Comparison of ENCODE assay signal across 27 cellular contexts in the genomic region with DNA sequence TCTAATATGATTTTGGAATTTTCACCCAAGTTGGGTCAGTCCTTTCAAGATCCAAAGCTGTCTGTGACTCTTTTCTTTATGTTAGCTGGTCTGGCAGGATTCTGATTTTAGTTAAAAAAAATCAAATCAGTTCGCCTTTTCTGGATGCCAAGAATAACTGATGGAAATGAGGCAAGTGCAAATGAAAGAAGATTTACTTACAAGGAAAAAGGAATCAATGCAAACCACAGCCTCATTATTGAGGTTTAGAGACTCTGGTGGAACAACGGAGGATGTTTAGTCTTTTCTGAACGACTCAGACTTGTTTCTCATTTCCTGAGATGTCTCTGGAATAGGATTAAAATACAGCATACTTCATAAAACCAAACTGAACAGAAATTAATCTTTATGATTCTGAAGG.
"Had no signal": no experiment of that assay in that cellular context is flagged by ENCODE, and none has a peak within 500 bp of the region (broad histone marks: within the 10 kb centered on the region; RNA-seq: fewer than 3 reads in every experiment).

No MANE protein-coding gene starts in this region.

- H3K36me3 Mint-ChIP-seq: memory B cell; stimulated activated memory B cell treated with anti-CD40 and anti-IgM and Interleukin-4, amounts not matched to agents 10 μg/mL and 1 μg/mL and 100 μg/mL, for 72 hours had no signal

- H3K4me3 Mint-ChIP-seq: activated B cell treated with CpG ODN at 0.5 μM for 24 hours; activated CD4-positive, alpha-beta T cell treated with anti-CD3 and anti-CD28 coated beads for 36 hours; activated naive CD8-positive, alpha-beta T cell treated with anti-CD3 and anti-CD28 coated beads, Interleukin-2, amount 10 ng/mL, durations not matched to agents 7 days and 5 days; effector memory CD8-positive, alpha-beta T cell; memory B cell; nephron; stimulated activated memory B cell treated with anti-CD40 and anti-IgM and Interleukin-4, amounts not matched to agents 10 μg/mL and 1 μg/mL and 100 μg/mL, for 72 hours; T-helper 17 cell had no signal

- H3K4me1 ChIP-seq: breast epithelium, colonic mucosa, pancreas, psoas muscle, right atrium auricular region, uterus had no signal

- H3K27me3 ChIP-seq: breast epithelium, colonic mucosa, dorsolateral prefrontal cortex, esophagus squamous epithelium, heart left ventricle, neutrophil, pancreas, right atrium auricular region, stomach, suprapubic skin, uterus had no signal

- H3K27ac Mint-ChIP-seq: activated B cell treated with CpG ODN at 0.5 μM for 24 hours; activated CD4-positive, alpha-beta T cell treated with anti-CD3 and anti-CD28 coated beads for 36 hours; activated naive CD8-positive, alpha-beta T cell treated with anti-CD3 and anti-CD28 coated beads, Interleukin-2, amount 10 ng/mL, durations not matched to agents 7 days and 5 days; effector memory CD8-positive, alpha-beta T cell; memory B cell; nephron; stimulated activated memory B cell treated with anti-CD40 and anti-IgM and Interleukin-4, amounts not matched to agents 10 μg/mL and 1 μg/mL and 100 μg/mL, for 72 hours; T-helper 17 cell had no signal

- H3K27ac ChIP-seq: breast epithelium, colonic mucosa, dorsolateral prefrontal cortex, esophagus squamous epithelium, heart left ventricle, neutrophil, pancreas, psoas muscle, right atrium auricular region, stomach, suprapubic skin, uterus had no signal

- H3K4me3 ChIP-seq: breast epithelium, colonic mucosa, dorsolateral prefrontal cortex, esophagus squamous epithelium, heart left ventricle, pancreas, psoas muscle, right atrium auricular region, stomach, suprapubic skin, uterus had no signal

- H3K9me3 Mint-ChIP-seq: activated B cell treated with CpG ODN at 0.5 μM for 24 hours; effector memory CD8-positive, alpha-beta T cell; nephron; stimulated activated memory B cell treated with anti-CD40 and anti-IgM and Interleukin-4, amounts not matched to agents 10 μg/mL and 1 μg/mL and 100 μg/mL, for 72 hours had no signal

- ATAC-seq: activated CD4-positive, alpha-beta T cell treated with anti-CD3 and anti-CD28 coated beads for 36 hours; effector memory CD8-positive, alpha-beta T cell; heart left ventricle; left colon; pancreas; psoas muscle; stimulated activated memory B cell treated with anti-CD40 and anti-IgM and Interleukin-4, amounts not matched to agents 10 μg/mL and 1 μg/mL and 100 μg/mL, for 72 hours; T-helper 17 cell had no signal

- H3K36me3 ChIP-seq: breast epithelium, colonic mucosa, esophagus squamous epithelium, heart left ventricle, neutrophil, pancreas, right atrium auricular region, stomach, suprapubic skin, uterus had no signal

- H3K27me3 Mint-ChIP-seq: activated naive CD8-positive, alpha-beta T cell treated with anti-CD3 and anti-CD28 coated beads, Interleukin-2, amount 10 ng/mL, durations not matched to agents 7 days and 5 days; T-helper 17 cell had no signal

- H3K4me1 Mint-ChIP-seq: activated B cell treated with CpG ODN at 0.5 μM for 24 hours; activated naive CD8-positive, alpha-beta T cell treated with anti-CD3 and anti-CD28 coated beads, Interleukin-2, amount 10 ng/mL, durations not matched to agents 7 days and 5 days; stimulated activated memory B cell treated with anti-CD40 and anti-IgM and Interleukin-4, amounts not matched to agents 10 μg/mL and 1 μg/mL and 100 μg/mL, for 72 hours had no signal

- DNase-seq: activated B cell treated with CpG ODN at 0.5 μM for 24 hours; activated CD4-positive, alpha-beta T cell treated with anti-CD3 and anti-CD28 coated beads for 36 hours; activated CD4-positive, alpha-beta T cell treated with anti-CD3 and anti-CD28 coated beads, Interleukin-2, amount 50 U/mL, for 4 hours; activated naive CD4-positive, alpha-beta T cell treated with Interleukin-2 at 50 U/mL for 16 hours; activated naive CD8-positive, alpha-beta T cell treated with anti-CD3 and anti-CD28 coated beads, Interleukin-2, amount 10 ng/mL, durations not matched to agents 7 days and 5 days; activated T-cell treated with anti-CD3 and anti-CD28 coated beads, Interleukin-2, amount 50 U/mL, for 48 hours; amniotic stem cell; colonic mucosa; dorsolateral prefrontal cortex; effector memory CD8-positive, alpha-beta T cell; esophagus squamous epithelium; heart left ventricle; left colon; pancreas; psoas muscle; stimulated activated CD4-positive, alpha-beta T cell treated with anti-CD3 and anti-CD28 coated beads, Interleukin-1b, Interleukin-23, amount 100 ng/mL, for 48 hours; stomach; T-helper 17 cell; trophoblast cell; uterus had no signal

- H3K9me3 ChIP-seq: breast epithelium, colonic mucosa, esophagus squamous epithelium, heart left ventricle, neutrophil, pancreas, psoas muscle, right atrium auricular region, stomach, suprapubic skin, uterus had no signal
